1 cellular context compared by ENCODE assay signal in the genomic region with DNA sequence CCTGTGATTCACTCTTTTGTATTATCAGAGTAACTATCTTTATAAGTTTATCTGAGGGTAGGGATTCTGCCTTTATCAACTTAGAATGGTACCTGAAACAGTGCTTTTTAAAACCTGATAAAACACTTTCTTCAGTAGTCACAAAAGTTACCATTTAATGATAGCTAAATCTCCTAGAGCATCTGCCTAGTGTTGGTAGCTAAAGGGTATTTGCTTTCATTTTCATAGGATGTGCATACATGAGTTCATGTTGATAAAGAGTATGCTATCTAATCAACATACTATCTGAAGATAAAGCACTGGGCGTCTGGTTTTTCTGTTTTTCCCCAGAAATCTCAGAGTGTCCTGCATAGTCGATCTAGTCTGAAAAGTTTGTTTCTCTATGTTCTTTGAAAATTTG.
TF ChIP-seq lines count a peak whose summit lies in the region.

No MANE protein-coding gene starts in this region.

TF ChIP-seq in GM12878, 131 proteins besides CTCF, POLR2A, EP300 and RAD21 (continued from another document):
- TF ChIP-seq ZBED1 (IDR thresholded peaks at IDR 0.05; ENCODE audit: borderline replicate concordance) (no peak), TCF12 (IDR thresholded peaks at IDR 0.05; ENCODE audit: low read depth, low read length) (no peak), HCFC1 (IDR thresholded peaks at IDR 0.05; ENCODE audit: low read length) (no peak), CHD2 (IDR thresholded peaks at IDR 0.05; ENCODE audit: borderline replicate concordance, low read depth, low read length) (no peak)
- TF ChIP-seq, protein P1, sequence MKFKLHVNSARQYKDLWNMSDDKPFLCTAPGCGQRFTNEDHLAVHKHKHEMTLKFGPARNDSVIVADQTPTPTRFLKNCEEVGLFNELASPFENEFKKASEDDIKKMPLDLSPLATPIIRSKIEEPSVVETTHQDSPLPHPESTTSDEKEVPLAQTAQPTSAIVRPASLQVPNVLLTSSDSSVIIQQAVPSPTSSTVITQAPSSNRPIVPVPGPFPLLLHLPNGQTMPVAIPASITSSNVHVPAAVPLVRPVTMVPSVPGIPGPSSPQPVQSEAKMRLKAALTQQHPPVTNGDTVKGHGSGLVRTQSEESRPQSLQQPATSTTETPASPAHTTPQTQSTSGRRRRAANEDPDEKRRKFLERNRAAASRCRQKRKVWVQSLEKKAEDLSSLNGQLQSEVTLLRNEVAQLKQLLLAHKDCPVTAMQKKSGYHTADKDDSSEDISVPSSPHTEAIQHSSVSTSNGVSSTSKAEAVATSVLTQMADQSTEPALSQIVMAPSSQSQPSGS (IDR thresholded peaks at IDR 0.05; ENCODE audit: low read length) = no peak
